ENCODE assay signal across 23 cellular contexts in genomic region chrX:41703574-41704029, GRCh38. TPM values are rescaled to one million over a fixed set of nuclear protein-coding genes. Genes with fewer than 3 reads are reported as not detected.
"Had no signal": no experiment of that assay in that cellular context is flagged by ENCODE, and none has a peak within 500 bp of the region (broad histone marks: within the 10 kb centered on the region; RNA-seq: fewer than 3 reads in every experiment).

No MANE protein-coding gene starts in this region.

- H3K27ac Mint-ChIP-seq: activated naive CD4-positive, alpha-beta T cell treated with anti-CD3 and anti-CD28 coated beads, Interleukin-2, amount 50 U/mL, for 72 hours; endodermal cell; type B pancreatic cell had no signal

- H3K27me3 Mint-ChIP-seq: stimulated activated naive CD8-positive, alpha-beta T cell treated with anti-CD3 and anti-CD28 coated beads, Interleukin-15, Interleukin-2, amounts not matched to agents 100 ng/mL and 50 ng/mL, for 24 hours; type B pancreatic cell had no signal

- H3K36me3 Mint-ChIP-seq: activated naive CD4-positive, alpha-beta T cell treated with anti-CD3 and anti-CD28 coated beads, Interleukin-2, amount 50 U/mL, for 72 hours; type B pancreatic cell had no signal

- ATAC-seq: body of pancreas, foreskin keratinocyte had no signal

- DNase-seq: activated CD4-positive, alpha-beta T cell treated with anti-CD3 and anti-CD28 coated beads, Interleukin-2, amount 50 U/mL, for 4 hours; activated CD4-positive, CD25-positive, alpha-beta regulatory T cell treated with anti-CD3 and anti-CD28 coated beads, Interleukin-2, amount 50 U/mL, for 72 hours; activated effector memory CD4-positive, alpha-beta T cell treated with anti-CD3 and anti-CD28 coated beads, Interleukin-2, amount 50 U/mL, for 16 hours; amniotic stem cell; body of pancreas; endodermal cell; foreskin keratinocyte; hypothalamus; left ventricle myocardium inferior; mammary epithelial cell; midbrain; stimulated activated CD4-positive, alpha-beta T cell treated with anti-CD3 and anti-CD28 coated beads, Interleukin-12 subunit alpha, Interleukin-12 subunit beta, amount 100 ng/mL, for 4 hours; stimulated activated CD4-positive, alpha-beta T cell treated with anti-CD3 and anti-CD28 coated beads, Interleukin-1b, Interleukin-23, amount 100 ng/mL, for 48 hours; T-helper 1 cell; T-helper 9 cell had no signal

- H3K4me1 Mint-ChIP-seq: endodermal cell had no signal

- H3K9me3 Mint-ChIP-seq: activated naive CD4-positive, alpha-beta T cell treated with anti-CD3 and anti-CD28 coated beads, Interleukin-2, amount 50 U/mL, for 72 hours; neural crest cell; stimulated activated naive CD8-positive, alpha-beta T cell treated with anti-CD3 and anti-CD28 coated beads, Interleukin-15, Interleukin-2, amounts not matched to agents 100 ng/mL and 50 ng/mL, for 24 hours; type B pancreatic cell had no signal

- H3K4me3 Mint-ChIP-seq: endodermal cell; neural crest cell; stimulated activated naive CD8-positive, alpha-beta T cell treated with anti-CD3 and anti-CD28 coated beads, Interleukin-15, Interleukin-2, amounts not matched to agents 100 ng/mL and 50 ng/mL, for 24 hours; type B pancreatic cell had no signal

RNA-seq across cellular contexts. Expression of gene GPR34, which starts 14.8 kb away (rescaled TPM):
- total RNA-seq: dermis microvascular lymphatic vessel endothelial cell, endodermal cell, foreskin keratinocyte, mammary epithelial cell, neural crest cell had no signal
- polyA plus RNA-seq: foreskin keratinocyte, keratinocyte, mammary epithelial cell had no signal

RNA-seq across cellular contexts. Expression of gene GPR82, which starts 20.4 kb away (rescaled TPM):
- total RNA-seq: activated naive CD4-positive, alpha-beta T cell treated with anti-CD3 and anti-CD28 coated beads, Interleukin-2, amount 50 U/mL, for 72 hours; cardiac septum; dermis microvascular lymphatic vessel endothelial cell; endodermal cell; foreskin keratinocyte; mammary epithelial cell; neural crest cell; temporal lobe had no signal
- polyA plus RNA-seq: foreskin keratinocyte, keratinocyte, mammary epithelial cell had no signal
